Comparison of ENCODE assay signal across 29 cellular contexts in the genomic region with DNA sequence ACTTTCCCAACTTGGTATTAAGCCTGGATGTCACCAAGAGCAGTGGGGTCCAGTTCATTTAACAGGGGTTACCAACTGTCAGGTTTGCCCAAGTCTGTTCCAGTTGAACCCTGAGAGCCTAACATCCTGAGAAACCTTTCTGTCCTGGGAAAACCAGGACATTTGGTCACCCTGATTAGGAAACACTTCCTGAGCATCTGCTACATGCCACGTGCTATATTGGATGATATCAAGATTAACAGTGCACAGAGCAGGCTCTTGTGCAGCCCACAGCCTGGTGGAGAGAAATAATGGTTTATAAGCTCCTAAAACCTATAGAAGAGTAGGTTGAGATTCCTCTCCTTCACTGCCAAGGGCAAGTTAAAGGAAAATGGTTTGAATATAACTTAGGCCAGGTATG.
"Had no signal": no experiment of that assay in that cellular context is flagged by ENCODE, and none has a peak within 500 bp of the region (broad histone marks: within the 10 kb centered on the region; RNA-seq: fewer than 3 reads in every experiment).

No MANE protein-coding gene starts in this region.

- H3K27ac ChIP-seq: brain microvascular endothelial cell, coronary artery, dorsolateral prefrontal cortex, foreskin keratinocyte, heart right ventricle, left ventricle myocardium inferior, ovary, sigmoid colon, tibial artery had no signal

- DNase-seq: activated CD4-positive, alpha-beta memory T cell treated with anti-CD3 and anti-CD28 coated beads, Interleukin-2, amount 10 ng/mL, durations not matched to agents 7 days and 5 days; activated CD4-positive, alpha-beta T cell treated with anti-CD3 and anti-CD28 coated beads for 1 hour; activated CD4-positive, alpha-beta T cell treated with anti-CD3 and anti-CD28 coated beads, Interleukin-2, amount 10 ng/mL, durations not matched to agents 7 days and 5 days; activated CD8-positive, alpha-beta memory T cell treated with anti-CD3 and anti-CD28 coated beads, Interleukin-2, amount 50 U/mL, for 48 hours; activated gamma-delta T cell; activated naive CD4-positive, alpha-beta T cell treated with anti-CD3 and anti-CD28 coated beads, Interleukin-2, amount 10 ng/mL, durations not matched to agents 7 days and 5 days; activated naive CD8-positive, alpha-beta T cell treated with anti-CD3 and anti-CD28 coated beads, Interleukin-2, amount 10 ng/mL, durations not matched to agents 7 days and 5 days; activated T-cell treated with anti-CD3 and anti-CD28 coated beads, Interleukin-2, amount 50 U/mL, for 24 hours; amniotic stem cell; brain microvascular endothelial cell; dorsolateral prefrontal cortex; effector memory CD4-positive, alpha-beta T cell; foreskin keratinocyte; heart right ventricle; left ventricle myocardium inferior; midbrain; naive thymus-derived CD4-positive, alpha-beta T cell; ovary; sigmoid colon; stimulated activated CD4-positive, alpha-beta T cell treated with anti-CD3 and anti-CD28 coated beads, Interleukin-1b, Interleukin-23, amount 100 ng/mL, for 48 hours; stimulated activated CD4-positive, alpha-beta T cell treated with anti-CD3 and anti-CD28 coated beads, Interleukin-4, amount 100 ng/mL, for 4 hours; stimulated activated CD8-positive, alpha-beta memory T cell treated with anti-CD3 and anti-CD28 coated beads, Interleukin-4, amount 100 ng/mL, for 48 hours; stimulated activated naive CD8-positive, alpha-beta T cell treated with anti-CD3 and anti-CD28 coated beads, Interleukin-15, amount 100 ng/mL, for 72 hours; T-helper 2 cell; tibial artery had no signal

- H3K4me3 ChIP-seq: coronary artery, dorsolateral prefrontal cortex, heart right ventricle, left ventricle myocardium inferior, ovary, sigmoid colon, smooth muscle cell, tibial artery had no signal

- ATAC-seq: foreskin keratinocyte; heart right ventricle; naive thymus-derived CD4-positive, alpha-beta T cell; stimulated activated memory B cell treated with anti-CD40 and anti-IgM and Interleukin-4, amounts not matched to agents 10 μg/mL and 1 μg/mL and 100 μg/mL, for 72 hours; stimulated activated naive CD8-positive, alpha-beta T cell treated with anti-CD3 and anti-CD28 coated beads, Interleukin-15, amount 100 ng/mL, for 72 hours; WTC11 had no signal

- H3K4me2 ChIP-seq: smooth muscle cell had no signal

- H3K27me3 ChIP-seq: brain microvascular endothelial cell, foreskin keratinocyte, heart right ventricle, ovary, sigmoid colon had no signal

- H3K4me1 ChIP-seq: foreskin keratinocyte had no signal

- H3K36me3 ChIP-seq: brain microvascular endothelial cell, heart right ventricle, left ventricle myocardium inferior, ovary, sigmoid colon, tibial artery had no signal
